Comparison of ENCODE assay signal across 8 cellular contexts in the genomic region with DNA sequence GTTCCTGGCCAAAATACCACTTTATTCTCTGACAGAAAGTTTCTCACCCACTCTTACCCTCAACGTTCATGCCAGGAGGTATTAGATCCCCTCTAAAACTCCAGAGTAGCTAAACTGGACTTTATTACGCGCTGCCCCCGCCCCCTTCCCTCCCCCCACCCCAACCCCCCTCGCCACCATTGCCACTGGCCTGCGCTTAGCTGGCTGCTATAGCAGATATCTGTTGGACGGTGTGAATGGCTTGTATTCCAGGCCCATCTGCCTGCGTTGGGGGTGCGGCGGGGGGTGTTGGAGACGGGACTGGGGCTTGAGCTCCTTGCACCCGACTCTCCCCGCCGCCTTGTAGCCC. TPM values are rescaled to one million over a fixed set of nuclear protein-coding genes. Genes with fewer than 3 reads are reported as not detected.
DNase-seq lines count a peak whose midpoint lies in the region; ATAC-seq and TF ChIP-seq lines count a peak whose summit lies in the region.

No MANE protein-coding gene starts in this region.

- H2AFZ ChIP-seq in MM.1S (ENCODE audit: low read length), result peak overlapping the region; percentile 69; the same call in 1 of the 2 replicates

- CTCF ChIA-PET in CD8-positive, alpha-beta T cell (lab: Charles Lee), result interaction anchor here (0.9 to 12.9 kb wide), 3 partner anchors 16 to 77 kb away, joined by 3 to 279 read pairs (median 3); no protein-coding TSS in a partner anchor

- no peaks in the 10 kb centered on the region for H3F3A ChIP-seq in MM.1S (ENCODE audit: insufficient read depth, low read length)

- no peaks in the 10 kb centered on the region for H3K27me3 ChIP-seq in CD8-positive, alpha-beta T cell (ENCODE audit: insufficient read depth, low read length)
- no peaks in the 10 kb centered on the region for H3K27me3 ChIP-seq in MM.1S (replicated peaks; ENCODE audit: insufficient read depth, low read length)
- no peaks in the 10 kb centered on the region for H3K27me3 ChIP-seq in neutrophil

- H3K79me2 ChIP-seq in MM.1S (ENCODE audit: low read length), result peaks cover 8% of the 10 kb centered on the region

- H3K27ac ChIP-seq in CD8-positive, alpha-beta T cell (ENCODE audit: low read depth, low read length), result peak overlapping the region; percentile 64
- H3K27ac ChIP-seq in MM.1S (ENCODE audit: low read length) (no peak overlapping the region), neutrophil (peak overlapping the region; percentile 79)

- H3K4me2 ChIP-seq in MM.1S (ENCODE audit: low read depth, low read length), result peak overlapping the region; percentile 83; the same call in 1 of the 2 replicates

- peaks cover 17% of the 10 kb centered on the region for H3K36me3 ChIP-seq in CD8-positive, alpha-beta T cell (ENCODE audit: insufficient read depth, low read length)
- H3K36me3 ChIP-seq in MM.1S (replicated peaks; ENCODE audit: insufficient read depth, low read length) (no peaks in the 10 kb centered on the region), neutrophil (peaks cover 27% of the 10 kb centered on the region)

- no peak for ATAC-seq in CD8-positive, alpha-beta T cell
- no peak for ATAC-seq in effector memory CD8-positive, alpha-beta T cell (replicated peaks)
- no peak for ATAC-seq in HG02981 (IDR thresholded peaks at IDR 0.05; ENCODE audit: unreplicated experiment)
- ATAC-seq in HG02885 (IDR thresholded peaks at IDR 0.05; ENCODE audit: poor library complexity, unreplicated experiment), result no peak

- no peaks in the 10 kb centered on the region for H3K9me3 Mint-ChIP-seq in CD8-positive, alpha-beta T cell
- H3K9me3 Mint-ChIP-seq in effector memory CD8-positive, alpha-beta T cell, result no peaks in the 10 kb centered on the region

- POLR2A ChIA-PET in CD8-positive, alpha-beta T cell (lab: Charles Lee), result interaction anchor here (1.2 kb wide), 1 partner anchor 12 kb away, joined by 6 read pairs; the partner anchor contains the start of gene AP1G2

- intact Hi-C loops in CD8-positive, alpha-beta T cell (cut with DNase I, micrococcal nuclease), result loop anchor here (1.0 to 10.0 kb wide), 6 partner anchors 12 to 879 kb away; partner anchors contain the start of genes ACIN1 (in 1 of the 2), AP1G2 (in 1 of the 2), C14orf119 (in 1 of the 2) and RABGGTA (in 1 of the 2)

- H3K27me3 Mint-ChIP-seq in CD8-positive, alpha-beta T cell (ENCODE audit: low read depth), result no peaks in the 10 kb centered on the region
- H3K27me3 Mint-ChIP-seq in effector memory CD8-positive, alpha-beta T cell, result no peaks in the 10 kb centered on the region

- DNase-seq in CD8-positive, alpha-beta T cell, result no peak
- no peak for DNase-seq in MM.1S
- DNase-seq in effector memory CD8-positive, alpha-beta T cell, result no peak
- DNase-seq in middle frontal gyrus (ENCODE audit: extremely low spot score, low spot score), result no peak
- no peak for DNase-seq in NCI-H2107 (lab: John Stamatoyannopoulos, UW)

- H4K20me1 ChIP-seq in MM.1S (ENCODE audit: insufficient read depth, low read length), result no peaks in the 10 kb centered on the region

- H3K4me3 Mint-ChIP-seq in CD8-positive, alpha-beta T cell, result peak overlapping the region; percentile 95
- peak overlapping the region; percentile 92 to 94 for H3K4me3 Mint-ChIP-seq in effector memory CD8-positive, alpha-beta T cell

- H3K36me3 Mint-ChIP-seq in CD8-positive, alpha-beta T cell, result peaks cover 21% of the 10 kb centered on the region
- H3K36me3 Mint-ChIP-seq in effector memory CD8-positive, alpha-beta T cell (ENCODE audit: insufficient read depth), result peaks cover 19% of the 10 kb centered on the region

- H3K27ac Mint-ChIP-seq in CD8-positive, alpha-beta T cell, result peak overlapping the region; percentile 93
- H3K27ac Mint-ChIP-seq in effector memory CD8-positive, alpha-beta T cell, result peak overlapping the region; percentile 93 to 95

- H3K4me3 ChIP-seq in CD8-positive, alpha-beta T cell (ENCODE audit: low read depth, low read length), result peak overlapping the region; percentile 98
- H3K4me3 ChIP-seq in MM.1S (ENCODE audit: low read length) (peak overlapping the region; percentile 88), neutrophil (ENCODE audit: low read depth in 1 of 2, low read length in 1 of 2) (peak overlapping the region; percentile 90 to 96)

- peaks cover 30% of the 10 kb centered on the region for H3K4me1 ChIP-seq in CD8-positive, alpha-beta T cell (ENCODE audit: insufficient read depth, low read length)
- peaks cover 5% of the 10 kb centered on the region; the same call in 1 of the 2 replicates for H3K4me1 ChIP-seq in MM.1S (ENCODE audit: low read length)
- peaks cover 14 to 24% of the 10 kb centered on the region in 2 experiments for H3K4me1 ChIP-seq in neutrophil (ENCODE audit: control insufficient read depth in 1 of 2, insufficient read depth in 1 of 2, low read depth in 1 of 2, low read length in 1 of 2)

- H3K9me2 ChIP-seq in MM.1S (replicated peaks; ENCODE audit: insufficient read depth, low read length), result no peaks in the 10 kb centered on the region

- H3K4me1 Mint-ChIP-seq in CD8-positive, alpha-beta T cell (ENCODE audit: low read depth), result peaks cover 31% of the 10 kb centered on the region
- peaks cover 23 to 29% of the 10 kb centered on the region in 2 donors for H3K4me1 Mint-ChIP-seq in effector memory CD8-positive, alpha-beta T cell (ENCODE audit: low read depth in 2 of 2)

- H3K9ac ChIP-seq in MM.1S (ENCODE audit: low read length), result peak overlapping the region; percentile 80; the same call in 1 of the 2 replicates

- TF ChIP-seq CTCF in CD8-positive, alpha-beta T cell (IDR thresholded peaks at IDR 0.05), result no peak
- TF ChIP-seq CTCF in MM.1S (IDR thresholded peaks at IDR 0.05; ENCODE audit: low read length) (no peak), neutrophil (IDR thresholded peaks at IDR 0.05) (no peak)

- H3K9me3 ChIP-seq in CD8-positive, alpha-beta T cell (ENCODE audit: low read length), result no peaks in the 10 kb centered on the region
- H3K9me3 ChIP-seq in MM.1S (replicated peaks; ENCODE audit: insufficient read depth, low read length) (no peaks in the 10 kb centered on the region), neutrophil (no peaks in the 10 kb centered on the region)

RNA-seq across cellular contexts. Expression of gene THTPA, which starts 0.6 kb away (rescaled TPM):
- total RNA-seq in CD8-positive, alpha-beta T cell, result 10 to 100 TPM; 10.7 to 12.4 TPM

RNA-seq across cellular contexts. Expression of gene ZFHX2, which starts 3.9 kb away (rescaled TPM):
- total RNA-seq in CD8-positive, alpha-beta T cell, result under 1 TPM; 0.24 to 0.25 TPM

RNA-seq across cellular contexts. Expression of gene AP1G2, which starts 12.1 kb away (rescaled TPM):
- 100 to 1,000 TPM; 153 to 160 TPM for total RNA-seq in CD8-positive, alpha-beta T cell

RNA-seq across cellular contexts. Expression of gene JPH4, which starts 23.1 kb away (rescaled TPM):
- total RNA-seq in CD8-positive, alpha-beta T cell, result not detected
